ENCODE assay signal across 2 cellular contexts in the genomic region with DNA sequence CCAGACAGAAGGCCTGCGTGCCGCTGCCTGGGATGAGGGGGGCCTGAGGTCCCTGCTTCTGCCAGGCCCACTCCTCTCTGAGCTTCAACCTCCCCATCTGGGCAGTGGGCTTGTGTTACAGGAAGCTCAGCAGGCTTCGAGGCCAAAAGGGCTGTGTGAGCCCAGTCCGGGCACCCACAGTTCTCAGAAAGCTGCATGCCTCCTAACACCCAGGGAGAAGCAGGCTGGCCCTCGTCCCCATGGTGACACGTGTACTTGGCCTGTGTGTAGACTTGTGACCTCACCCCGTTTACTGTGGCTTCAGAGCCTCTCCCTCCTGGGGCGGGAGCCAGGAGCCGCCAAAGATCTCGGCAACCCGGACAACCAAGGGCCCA.
TF ChIP-seq lines count a peak whose summit lies in the region.

No MANE protein-coding gene starts in this region.

TF ChIP-seq in SK-N-SH treated with all-trans-retinoic acid at 6 μM for 48 hours, 23 proteins besides CTCF, POLR2A, EP300 and RAD21 (continued from another document):
- TF ChIP-seq, protein P1, sequence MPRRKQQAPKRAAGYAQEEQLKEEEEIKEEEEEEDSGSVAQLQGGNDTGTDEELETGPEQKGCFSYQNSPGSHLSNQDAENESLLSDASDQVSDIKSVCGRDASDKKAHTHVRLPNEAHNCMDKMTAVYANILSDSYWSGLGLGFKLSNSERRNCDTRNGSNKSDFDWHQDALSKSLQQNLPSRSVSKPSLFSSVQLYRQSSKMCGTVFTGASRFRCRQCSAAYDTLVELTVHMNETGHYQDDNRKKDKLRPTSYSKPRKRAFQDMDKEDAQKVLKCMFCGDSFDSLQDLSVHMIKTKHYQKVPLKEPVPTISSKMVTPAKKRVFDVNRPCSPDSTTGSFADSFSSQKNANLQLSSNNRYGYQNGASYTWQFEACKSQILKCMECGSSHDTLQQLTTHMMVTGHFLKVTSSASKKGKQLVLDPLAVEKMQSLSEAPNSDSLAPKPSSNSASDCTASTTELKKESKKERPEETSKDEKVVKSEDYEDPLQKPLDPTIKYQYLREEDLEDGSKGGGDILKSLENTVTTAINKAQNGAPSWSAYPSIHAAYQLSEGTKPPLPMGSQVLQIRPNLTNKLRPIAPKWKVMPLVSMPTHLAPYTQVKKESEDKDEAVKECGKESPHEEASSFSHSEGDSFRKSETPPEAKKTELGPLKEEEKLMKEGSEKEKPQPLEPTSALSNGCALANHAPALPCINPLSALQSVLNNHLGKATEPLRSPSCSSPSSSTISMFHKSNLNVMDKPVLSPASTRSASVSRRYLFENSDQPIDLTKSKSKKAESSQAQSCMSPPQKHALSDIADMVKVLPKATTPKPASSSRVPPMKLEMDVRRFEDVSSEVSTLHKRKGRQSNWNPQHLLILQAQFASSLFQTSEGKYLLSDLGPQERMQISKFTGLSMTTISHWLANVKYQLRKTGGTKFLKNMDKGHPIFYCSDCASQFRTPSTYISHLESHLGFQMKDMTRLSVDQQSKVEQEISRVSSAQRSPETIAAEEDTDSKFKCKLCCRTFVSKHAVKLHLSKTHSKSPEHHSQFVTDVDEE (CRISPR knock-in tag; IDR thresholded peaks at IDR 0.05), result no peak
- no peak for TF ChIP-seq RARB (CRISPR knock-in tag; IDR thresholded peaks at IDR 0.05)
- no peak for TF ChIP-seq OSR1 (CRISPR knock-in tag; IDR thresholded peaks at IDR 0.05)
- no peak for TF ChIP-seq CSDC2 (CRISPR knock-in tag; IDR thresholded peaks at IDR 0.05)
- TF ChIP-seq SNAI2 (CRISPR knock-in tag; IDR thresholded peaks at IDR 0.05), result no peak
- TF ChIP-seq ARNTL (CRISPR knock-in tag; IDR thresholded peaks at IDR 0.05; ENCODE audit: borderline replicate concordance, low read depth), result no peak
- no peak for TF ChIP-seq GLIS3 (CRISPR knock-in tag; IDR thresholded peaks at IDR 0.05)
- TF ChIP-seq, protein P2, sequence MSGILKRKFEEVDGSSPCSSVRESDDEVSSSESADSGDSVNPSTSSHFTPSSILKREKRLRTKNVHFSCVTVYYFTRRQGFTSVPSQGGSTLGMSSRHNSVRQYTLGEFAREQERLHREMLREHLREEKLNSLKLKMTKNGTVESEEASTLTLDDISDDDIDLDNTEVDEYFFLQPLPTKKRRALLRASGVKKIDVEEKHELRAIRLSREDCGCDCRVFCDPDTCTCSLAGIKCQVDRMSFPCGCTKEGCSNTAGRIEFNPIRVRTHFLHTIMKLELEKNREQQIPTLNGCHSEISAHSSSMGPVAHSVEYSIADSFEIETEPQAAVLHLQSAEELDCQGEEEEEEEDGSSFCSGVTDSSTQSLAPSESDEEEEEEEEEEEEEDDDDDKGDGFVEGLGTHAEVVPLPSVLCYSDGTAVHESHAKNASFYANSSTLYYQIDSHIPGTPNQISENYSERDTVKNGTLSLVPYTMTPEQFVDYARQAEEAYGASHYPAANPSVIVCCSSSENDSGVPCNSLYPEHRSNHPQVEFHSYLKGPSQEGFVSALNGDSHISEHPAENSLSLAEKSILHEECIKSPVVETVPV (CRISPR knock-in tag; IDR thresholded peaks at IDR 0.05), result no peak
- TF ChIP-seq, protein P3, sequence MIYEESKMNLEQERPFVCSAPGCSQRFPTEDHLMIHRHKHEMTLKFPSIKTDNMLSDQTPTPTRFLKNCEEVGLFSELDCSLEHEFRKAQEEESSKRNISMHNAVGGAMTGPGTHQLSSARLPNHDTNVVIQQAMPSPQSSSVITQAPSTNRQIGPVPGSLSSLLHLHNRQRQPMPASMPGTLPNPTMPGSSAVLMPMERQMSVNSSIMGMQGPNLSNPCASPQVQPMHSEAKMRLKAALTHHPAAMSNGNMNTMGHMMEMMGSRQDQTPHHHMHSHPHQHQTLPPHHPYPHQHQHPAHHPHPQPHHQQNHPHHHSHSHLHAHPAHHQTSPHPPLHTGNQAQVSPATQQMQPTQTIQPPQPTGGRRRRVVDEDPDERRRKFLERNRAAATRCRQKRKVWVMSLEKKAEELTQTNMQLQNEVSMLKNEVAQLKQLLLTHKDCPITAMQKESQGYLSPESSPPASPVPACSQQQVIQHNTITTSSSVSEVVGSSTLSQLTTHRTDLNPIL (CRISPR knock-in tag; IDR thresholded peaks at IDR 0.05; ENCODE audit: low read depth), result no peak
- TF ChIP-seq TCF4 (CRISPR knock-in tag; IDR thresholded peaks at IDR 0.05; ENCODE audit: borderline replicate concordance), result no peak
- TF ChIP-seq TOX (CRISPR knock-in tag; IDR thresholded peaks at IDR 0.05; ENCODE audit: borderline replicate concordance), result no peak
- TF ChIP-seq ZNF565 (CRISPR knock-in tag; conservative IDR thresholded peaks at IDR 0.05; ENCODE audit: low read depth), result no peak
- TF ChIP-seq, protein P4, sequence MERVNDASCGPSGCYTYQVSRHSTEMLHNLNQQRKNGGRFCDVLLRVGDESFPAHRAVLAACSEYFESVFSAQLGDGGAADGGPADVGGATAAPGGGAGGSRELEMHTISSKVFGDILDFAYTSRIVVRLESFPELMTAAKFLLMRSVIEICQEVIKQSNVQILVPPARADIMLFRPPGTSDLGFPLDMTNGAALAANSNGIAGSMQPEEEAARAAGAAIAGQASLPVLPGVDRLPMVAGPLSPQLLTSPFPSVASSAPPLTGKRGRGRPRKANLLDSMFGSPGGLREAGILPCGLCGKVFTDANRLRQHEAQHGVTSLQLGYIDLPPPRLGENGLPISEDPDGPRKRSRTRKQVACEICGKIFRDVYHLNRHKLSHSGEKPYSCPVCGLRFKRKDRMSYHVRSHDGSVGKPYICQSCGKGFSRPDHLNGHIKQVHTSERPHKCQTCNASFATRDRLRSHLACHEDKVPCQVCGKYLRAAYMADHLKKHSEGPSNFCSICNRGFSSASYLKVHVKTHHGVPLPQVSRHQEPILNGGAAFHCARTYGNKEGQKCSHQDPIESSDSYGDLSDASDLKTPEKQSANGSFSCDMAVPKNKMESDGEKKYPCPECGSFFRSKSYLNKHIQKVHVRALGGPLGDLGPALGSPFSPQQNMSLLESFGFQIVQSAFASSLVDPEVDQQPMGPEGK (CRISPR knock-in tag; IDR thresholded peaks at IDR 0.05; ENCODE audit: borderline replicate concordance), result no peak
- TF ChIP-seq, protein P5, sequence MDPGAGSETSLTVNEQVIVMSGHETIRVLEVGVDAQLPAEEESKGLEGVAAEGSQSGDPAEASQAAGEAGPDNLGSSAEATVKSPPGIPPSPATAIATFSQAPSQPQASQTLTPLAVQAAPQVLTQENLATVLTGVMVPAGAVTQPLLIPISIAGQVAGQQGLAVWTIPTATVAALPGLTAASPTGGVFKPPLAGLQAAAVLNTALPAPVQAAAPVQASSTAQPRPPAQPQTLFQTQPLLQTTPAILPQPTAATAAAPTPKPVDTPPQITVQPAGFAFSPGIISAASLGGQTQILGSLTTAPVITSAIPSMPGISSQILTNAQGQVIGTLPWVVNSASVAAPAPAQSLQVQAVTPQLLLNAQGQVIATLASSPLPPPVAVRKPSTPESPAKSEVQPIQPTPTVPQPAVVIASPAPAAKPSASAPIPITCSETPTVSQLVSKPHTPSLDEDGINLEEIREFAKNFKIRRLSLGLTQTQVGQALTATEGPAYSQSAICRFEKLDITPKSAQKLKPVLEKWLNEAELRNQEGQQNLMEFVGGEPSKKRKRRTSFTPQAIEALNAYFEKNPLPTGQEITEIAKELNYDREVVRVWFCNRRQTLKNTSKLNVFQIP (CRISPR knock-in tag; IDR thresholded peaks at IDR 0.05; ENCODE audit: borderline replicate concordance, low read depth), result no peak
TF ChIP-seq in SK-N-SH treated with all-trans-retinoic acid at 6 μM for 48 hours: peak in this region for 0.

TF ChIP-seq in SK-N-SH, 30 proteins besides CTCF, POLR2A, EP300 and RAD21 (continued from another document):
- TF ChIP-seq, protein P6, sequence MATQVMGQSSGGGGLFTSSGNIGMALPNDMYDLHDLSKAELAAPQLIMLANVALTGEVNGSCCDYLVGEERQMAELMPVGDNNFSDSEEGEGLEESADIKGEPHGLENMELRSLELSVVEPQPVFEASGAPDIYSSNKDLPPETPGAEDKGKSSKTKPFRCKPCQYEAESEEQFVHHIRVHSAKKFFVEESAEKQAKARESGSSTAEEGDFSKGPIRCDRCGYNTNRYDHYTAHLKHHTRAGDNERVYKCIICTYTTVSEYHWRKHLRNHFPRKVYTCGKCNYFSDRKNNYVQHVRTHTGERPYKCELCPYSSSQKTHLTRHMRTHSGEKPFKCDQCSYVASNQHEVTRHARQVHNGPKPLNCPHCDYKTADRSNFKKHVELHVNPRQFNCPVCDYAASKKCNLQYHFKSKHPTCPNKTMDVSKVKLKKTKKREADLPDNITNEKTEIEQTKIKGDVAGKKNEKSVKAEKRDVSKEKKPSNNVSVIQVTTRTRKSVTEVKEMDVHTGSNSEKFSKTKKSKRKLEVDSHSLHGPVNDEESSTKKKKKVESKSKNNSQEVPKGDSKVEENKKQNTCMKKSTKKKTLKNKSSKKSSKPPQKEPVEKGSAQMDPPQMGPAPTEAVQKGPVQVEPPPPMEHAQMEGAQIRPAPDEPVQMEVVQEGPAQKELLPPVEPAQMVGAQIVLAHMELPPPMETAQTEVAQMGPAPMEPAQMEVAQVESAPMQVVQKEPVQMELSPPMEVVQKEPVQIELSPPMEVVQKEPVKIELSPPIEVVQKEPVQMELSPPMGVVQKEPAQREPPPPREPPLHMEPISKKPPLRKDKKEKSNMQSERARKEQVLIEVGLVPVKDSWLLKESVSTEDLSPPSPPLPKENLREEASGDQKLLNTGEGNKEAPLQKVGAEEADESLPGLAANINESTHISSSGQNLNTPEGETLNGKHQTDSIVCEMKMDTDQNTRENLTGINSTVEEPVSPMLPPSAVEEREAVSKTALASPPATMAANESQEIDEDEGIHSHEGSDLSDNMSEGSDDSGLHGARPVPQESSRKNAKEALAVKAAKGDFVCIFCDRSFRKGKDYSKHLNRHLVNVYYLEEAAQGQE (IDR thresholded peaks at IDR 0.05; ENCODE audit: low read depth, low read length), result no peak
- TF ChIP-seq, protein P7, sequence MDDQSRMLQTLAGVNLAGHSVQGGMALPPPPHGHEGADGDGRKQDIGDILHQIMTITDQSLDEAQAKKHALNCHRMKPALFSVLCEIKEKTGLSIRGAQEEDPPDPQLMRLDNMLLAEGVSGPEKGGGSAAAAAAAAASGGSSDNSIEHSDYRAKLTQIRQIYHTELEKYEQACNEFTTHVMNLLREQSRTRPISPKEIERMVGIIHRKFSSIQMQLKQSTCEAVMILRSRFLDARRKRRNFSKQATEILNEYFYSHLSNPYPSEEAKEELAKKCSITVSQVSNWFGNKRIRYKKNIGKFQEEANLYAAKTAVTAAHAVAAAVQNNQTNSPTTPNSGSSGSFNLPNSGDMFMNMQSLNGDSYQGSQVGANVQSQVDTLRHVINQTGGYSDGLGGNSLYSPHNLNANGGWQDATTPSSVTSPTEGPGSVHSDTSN (IDR thresholded peaks at IDR 0.05), result no peak
- TF ChIP-seq, protein P8, sequence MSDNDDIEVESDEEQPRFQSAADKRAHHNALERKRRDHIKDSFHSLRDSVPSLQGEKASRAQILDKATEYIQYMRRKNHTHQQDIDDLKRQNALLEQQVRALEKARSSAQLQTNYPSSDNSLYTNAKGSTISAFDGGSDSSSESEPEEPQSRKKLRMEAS (IDR thresholded peaks at IDR 0.05; ENCODE audit: low read depth), result no peak
- TF ChIP-seq GABPA (IDR thresholded peaks at IDR 0.05; ENCODE audit: low read depth) (no peak), JUND (IDR thresholded peaks at IDR 0.05) (no peak), GATA2 (CRISPR knock-in tag; IDR thresholded peaks at IDR 0.05) (no peak), FOSL2 (IDR thresholded peaks at IDR 0.05; ENCODE audit: borderline replicate concordance, low read depth) (no peak), RFX5 (IDR thresholded peaks at IDR 0.05; ENCODE audit: low read length) (no peak), TAF1 (IDR thresholded peaks at IDR 0.05; ENCODE audit: borderline replicate concordance, low read depth, low read length) (no peak)
